Comparison of ENCODE assay signal across 12 cellular contexts in genomic region chr21:31772674-31773555, GRCh38. TPM values are rescaled to one million over a fixed set of nuclear protein-coding genes. Genes with fewer than 3 reads are reported as not detected.
DNase-seq lines count a peak whose midpoint lies in the region; ATAC-seq, FAIRE-seq and TF ChIP-seq lines count a peak whose summit lies in the region.
"Had no signal": no experiment of that assay in that cellular context is flagged by ENCODE, and none has a peak within 500 bp of the region (broad histone marks: within the 10 kb centered on the region; RNA-seq: fewer than 3 reads in every experiment).

No MANE protein-coding gene starts in this region.

- no peak overlapping the region for H2AFZ ChIP-seq in HepG2 (ENCODE audit: low read length)

- in situ Hi-C loops in HepG2 (cut with HindIII; ENCODE audit: extremely low pct_ligation_motif_present, low pct_unique_long_range_greater_than_20kb), result loop anchor here (10.0 kb wide), 1 partner anchor 482 kb away; no protein-coding TSS in a partner anchor

- H3K36me3 ChIP-seq in HepG2 (replicated peaks in 1 of 2; ENCODE audit: control insufficient read depth in 1 of 2, insufficient read depth in 2 of 2, low read length in 2 of 2), result no peaks in the 10 kb centered on the region

- no peak overlapping the region for H3K9ac ChIP-seq in HepG2 (ENCODE audit: insufficient read depth, low read depth, low read length)

- no peak overlapping the region for H3K27ac ChIP-seq in HepG2 (ENCODE audit: extremely low read length, insufficient read depth, low read length)
- H3K27ac ChIP-seq: A549 had no signal

- no peak overlapping the region for H3K4me2 ChIP-seq in HepG2 (ENCODE audit: low read depth, low read length)
- H3K4me2 ChIP-seq: A549 had no signal

- TF ChIP-seq EP300 in HepG2 (IDR thresholded peaks at IDR 0.05; ENCODE audit: low read depth in 2 of 2, low read length in 2 of 2) (no peak), HepG2 (CRISPR knock-in tag; IDR thresholded peaks at IDR 0.05; ENCODE audit: borderline replicate concordance) (no peak)

- FAIRE-seq in HepG2 (lab: Jason Lieb, UNC), result no peak
- FAIRE-seq: A549 had no signal

- TF ChIP-seq RAD21 in HepG2 (CRISPR knock-in tag; IDR thresholded peaks at IDR 0.05), result no peak

- POLR2A ChIA-PET in HepG2 (lab: Yijun Ruan, JAX), result no interaction called here

- no peak for TF ChIP-seq POLR2A in lower leg skin (IDR thresholded peaks at IDR 0.05)
- TF ChIP-seq POLR2A in HepG2 (IDR thresholded peaks at IDR 0.05; ENCODE audit: insufficient read depth in 1 of 2, low read depth in 2 of 2, low read length in 2 of 2), result no peak

- DNase-seq in NCI-H524 (lab: John Stamatoyannopoulos, UW) (peak; percentile 22 to 42), NCI-H524 treated with DMSO at 0.1 percent for 48 hours (lab: John Stamatoyannopoulos, UW) (no peak), MV-4-11 (lab: John Stamatoyannopoulos, UW) (peak; percentile 87), lower leg skin (ENCODE audit: low spot score in 2 of 2) (no peak), SKM-1 treated with dmso at 0.1 percent for 144 hours (lab: John Stamatoyannopoulos, UW; ENCODE audit: unreplicated experiment) (no peak), HepG2 (ENCODE audit: low spot score) (no peak), cerebellum (ENCODE audit: low spot score) (no peak)
- DNase-seq: activated CD4-positive, alpha-beta T cell treated with anti-CD3 and anti-CD28 coated beads for 4 hours; HCEC 1CT; NCI-H748 treated with DMSO at 0.1 percent for 48 hours had no signal

- H3K4me3 ChIP-seq in lower leg skin (ENCODE audit: low read depth, poor library complexity, severe bottlenecking) (no peak overlapping the region), HepG2 (replicated peaks in 1 of 3; ENCODE audit: insufficient read depth in 1 of 3, low read depth in 2 of 3, low read length in 3 of 3) (no peak overlapping the region)
- H3K4me3 ChIP-seq: A549 had no signal

- intact Hi-C loops in lower leg skin (cut with DNase I; ENCODE audit: low total_unique reads) (no loop called here), HepG2 (cut with micrococcal nuclease; ENCODE audit: unreplicated experiment) (no loop called here)

- TF ChIP-seq CTCF in lower leg skin (IDR thresholded peaks at IDR 0.05) (no peak), HepG2 (CRISPR knock-in tag; IDR thresholded peaks at IDR 0.05) (no peak)

- no peaks in the 10 kb centered on the region; a peak in 1 of 5 replicates for H3K27me3 ChIP-seq in HepG2 (ENCODE audit: control insufficient read depth in 1 of 2, insufficient read depth in 2 of 2, low read length in 2 of 2)

- H3K9me3 ChIP-seq in HepG2 (ENCODE audit: low read length), result no peaks in the 10 kb centered on the region
- H3K9me3 ChIP-seq: A549 had no signal

- no peaks in the 10 kb centered on the region for H4K20me1 ChIP-seq in HepG2 (ENCODE audit: insufficient read depth, low read length)

- H3K4me1 ChIP-seq in HepG2 (ENCODE audit: insufficient read depth, low read length), result no peaks in the 10 kb centered on the region
- H3K4me1 ChIP-seq: A549 had no signal

- no TSS peak for BruUV-seq in HepG2 (replicated peaks; lab: Mats Ljungman, UMichigan)

- WGBS in lower leg skin, 2 donors, result 70 to 76% methylated on average over 5 of the region's 5 CpGs
- 46% methylated on average over 5 of the region's 5 CpGs for WGBS in HepG2 (ENCODE audit: low lambda C conversion rate)

- no peaks in the 10 kb centered on the region for H3K79me2 ChIP-seq in HepG2 (ENCODE audit: insufficient read depth, low read length)

- CTCF ChIA-PET in HepG2 (lab: Yijun Ruan, JAX; ENCODE audit: low intra/inter-chr PET ratio, low total read pairs), result no interaction called here

- ATAC-seq in HG02884 (IDR thresholded peaks at IDR 0.05; ENCODE audit: unreplicated experiment) (peak; percentile 90), HepG2 (no peak)
- ATAC-seq: A549 had no signal

TF ChIP-seq in HepG2, 621 proteins besides CTCF, POLR2A, EP300 and RAD21:
- TF ChIP-seq NBN (conservative IDR thresholded peaks at IDR 0.05) (no peak), ZNF180 (CRISPR knock-in tag; IDR thresholded peaks at IDR 0.05; ENCODE audit: borderline replicate concordance, low read depth) (no peak), ZNF3 (CRISPR knock-in tag; IDR thresholded peaks at IDR 0.05) (no peak), CBFB (CRISPR knock-in tag; IDR thresholded peaks at IDR 0.05) (no peak), CERS6 (CRISPR knock-in tag; IDR thresholded peaks at IDR 0.05) (no peak), ZBED4 (CRISPR knock-in tag; IDR thresholded peaks at IDR 0.05; ENCODE audit: borderline replicate concordance) (no peak), HOXD1 (CRISPR knock-in tag; IDR thresholded peaks at IDR 0.05) (no peak), GTF2F1 (IDR thresholded peaks at IDR 0.05; ENCODE audit: low read length) (no peak), ATF3 (CRISPR knock-in tag; IDR thresholded peaks at IDR 0.05) (no peak), HOXA9 (CRISPR knock-in tag; IDR thresholded peaks at IDR 0.05; ENCODE audit: borderline replicate concordance) (no peak), PTBP1 (IDR thresholded peaks at IDR 0.05; ENCODE audit: low read depth, low read length, poor library complexity, severe bottlenecking) (no peak)

RNA-seq across cellular contexts. Expression of gene SCAF4, which starts 41.0 kb away (rescaled TPM):
- 10 to 100 TPM; 11.8 to 30.8 (median 16.5) TPM for total RNA-seq in lower leg skin
- 7.8 and 9.1 TPM in 2 replicates for total RNA-seq in HepG2 (2016; rRNA removed; fragmentation: Illumina TruSeq; extraction: Trizol)
- total RNA-seq in HepG2 (2016; cell fraction: cytosol; rRNA removed; fragmentation: Illumina TruSeq; extraction: Trizol; ENCODE audit: low read depth), result 11.3 and 15.0 TPM in 2 replicates
- total RNA-seq in HepG2 (2016; cell fraction: insoluble cytoplasmic fraction; rRNA removed; fragmentation: Illumina TruSeq; extraction: Trizol), result 6.5 and 9.5 TPM in 2 replicates
- total RNA-seq in HepG2 (2016; cell fraction: membrane; rRNA removed; fragmentation: Illumina TruSeq; extraction: Trizol), result 5.5 and 5.8 TPM in 2 replicates
- 31.8 and 33.5 TPM in 2 replicates for total RNA-seq in HepG2 (2016; cell fraction: nucleus; rRNA removed; fragmentation: Illumina TruSeq; extraction: Trizol)
- 11.1 and 11.5 TPM in 2 replicates for polyA plus RNA-seq in HepG2 (2011; rRNA removed)
- 3.4 and 4.2 TPM in 2 replicates for polyA plus RNA-seq in HepG2 (2011; cell fraction: cytosol; rRNA removed)
- polyA plus RNA-seq in HepG2 (2011; cell fraction: nucleus; rRNA removed), result 41.8 and 44.1 TPM in 2 replicates
- polyA plus RNA-seq in HepG2 (2012), result 22.5 and 23.1 TPM in 2 replicates
- polyA plus RNA-seq in HepG2 (2016; cell fraction: cytosol; fragmentation: Illumina TruSeq; extraction: Trizol; ENCODE audit: low read depth), result 0.96 and 1.1 TPM in 2 replicates
- 16.6 and 22.3 TPM in 2 replicates for polyA plus RNA-seq in HepG2 (2016; cell fraction: insoluble cytoplasmic fraction; fragmentation: Illumina TruSeq; extraction: Trizol; ENCODE audit: low read depth)
- polyA plus RNA-seq in HepG2 (2016; cell fraction: membrane; fragmentation: Illumina TruSeq; extraction: Trizol; ENCODE audit: low read depth), result 2.3 and 2.9 TPM in 2 replicates
- 55.4 and 57.4 TPM in 2 replicates for polyA plus RNA-seq in HepG2 (2016; cell fraction: nucleus; fragmentation: Illumina TruSeq; extraction: Trizol; ENCODE audit: insufficient read depth, low read depth)
- 15.5 and 17.2 TPM in 2 replicates for polyA minus RNA-seq in HepG2 (2011; rRNA and poly(A)+ RNA removed; ENCODE audit: low replicate concordance)
- polyA minus RNA-seq in HepG2 (2011; cell fraction: cytosol; rRNA and poly(A)+ RNA removed), result 8.9 and 9.3 TPM in 2 replicates
- 113 and 114 TPM in 2 replicates for polyA minus RNA-seq in HepG2 (2011; cell fraction: nucleus; rRNA and poly(A)+ RNA removed)
- total RNA-seq in cerebellum, result 17.8 TPM

Comparison
In these comparisons a context has a peak if more than half of its experiments do, and no peak if none do; other contexts are left out.
1. DNase-seq: peak in NCI-H524 (2 of 2) and MV-4-11 (single experiment); none in NCI-H524 treated with DMSO at 0.1 percent for 48 hours (single experiment), lower leg skin (0 of 2), SKM-1 treated with dmso at 0.1 percent for 144 hours (single experiment), HepG2 (single experiment) and cerebellum (single experiment).